ENCODE assay signal across 23 cellular contexts in genomic region chr6:89716532-89716931, GRCh38.
"Had no signal": no experiment of that assay in that cellular context is flagged by ENCODE, and none has a peak within 500 bp of the region (broad histone marks: within the 10 kb centered on the region; RNA-seq: fewer than 3 reads in every experiment).

No MANE protein-coding gene starts in this region.

- H3K9me3 ChIP-seq: left lung, lower lobe of right lung, ovary, stomach, thyroid gland, vagina had no signal

- H3K36me3 ChIP-seq: ovary had no signal

- H3K27ac ChIP-seq: hepatocyte, left lung, lower lobe of right lung, ovary, stomach, thyroid gland, vagina had no signal

- H3K27me3 ChIP-seq: hepatocyte, left lung, ovary, stomach, thyroid gland, vagina had no signal

- DNase-seq: cortex of kidney; effector memory CD8-positive, alpha-beta T cell; erythroblast; head of caudate nucleus; kidney; left lung; lower lobe of right lung; natural killer cell; occipital lobe; ovary; retina; stimulated activated CD4-positive, alpha-beta T cell treated with anti-CD3 and anti-CD28 coated beads, Interleukin-12 subunit alpha, Interleukin-12 subunit beta, amount 100 ng/mL, for 4 hours; stimulated activated CD4-positive, alpha-beta T cell treated with anti-CD3 and anti-CD28 coated beads, Interleukin-1b, Interleukin-23, amount 100 ng/mL, for 48 hours; stimulated activated CD4-positive, alpha-beta T cell treated with anti-CD3 and anti-CD28 coated beads, Interleukin-4, amount 100 ng/mL, for 24 hours; stimulated activated naive CD4-positive, alpha-beta T cell treated with Interleukin-2 at 50 U/mL for 16 hours; stomach; thyroid gland; trophoblast cell had no signal

- ATAC-seq: effector memory CD8-positive, alpha-beta T cell; left lung; lower lobe of right lung; natural killer cell; sciatic nerve; stimulated activated effector memory CD8-positive, alpha-beta T cell treated with anti-CD3 and anti-CD28 coated beads, Interleukin-12 subunit alpha, Interleukin-12 subunit beta, amount 100 ng/mL, for 72 hours had no signal

- H3K4me3 ChIP-seq: hepatocyte, left lung, lower lobe of right lung, ovary, smooth muscle cell, stomach, thyroid gland, vagina had no signal

- H3K4me1 ChIP-seq: left lung, lower lobe of right lung, stomach, thyroid gland, vagina had no signal
